ENCODE assay signal across 20 cellular contexts in genomic region chr3:27626596-27627118, GRCh38.
"Had no signal": no experiment of that assay in that cellular context is flagged by ENCODE, and none has a peak within 500 bp of the region (broad histone marks: within the 10 kb centered on the region; RNA-seq: fewer than 3 reads in every experiment).

No MANE protein-coding gene starts in this region.

- H3K36me3 Mint-ChIP-seq: activated CD8-positive, alpha-beta memory T cell treated with anti-CD3 and anti-CD28 coated beads, Interleukin-2, amount 10 ng/mL, durations not matched to agents 7 days and 5 days; brain; stimulated activated memory B cell treated with anti-CD40 and anti-IgM and Interleukin-4, amounts not matched to agents 10 μg/mL and 1 μg/mL and 100 μg/mL, for 72 hours; type B pancreatic cell had no signal

- DNase-seq: activated CD4-positive, alpha-beta T cell treated with anti-CD3 and anti-CD28 coated beads, Interleukin-2, amount 10 ng/mL, durations not matched to agents 7 days and 5 days; activated CD4-positive, CD25-positive, alpha-beta regulatory T cell; activated CD8-positive, alpha-beta memory T cell treated with anti-CD3 and anti-CD28 coated beads, Interleukin-2, amount 10 ng/mL, durations not matched to agents 7 days and 5 days; activated naive CD4-positive, alpha-beta T cell; activated T-cell treated with anti-CD3 and anti-CD28 coated beads, Interleukin-2, amount 50 U/mL, for 4 hours; adrenal gland; cerebellar nuclear complex; gastrocnemius medialis; heart right ventricle; left ventricle myocardium inferior; mesenchymal stem cell; posterior cingulate gyrus; Right ventricle myocardium superior had no signal

- H3K27me3 ChIP-seq: adrenal gland, gastrocnemius medialis, heart right ventricle, right atrium auricular region had no signal

- ATAC-seq: activated CD8-positive, alpha-beta memory T cell treated with anti-CD3 and anti-CD28 coated beads, Interleukin-2, amount 10 ng/mL, durations not matched to agents 7 days and 5 days; activated T-cell treated with anti-CD3 and anti-CD28 coated beads, Interleukin-2, amount 50 U/mL, for 4 hours; gastrocnemius medialis; heart right ventricle; SK-N-SH treated with all-trans-retinoic acid at 6 μM for 48 hours; stimulated activated memory B cell treated with anti-CD40 and anti-IgM and Interleukin-4, amounts not matched to agents 10 μg/mL and 1 μg/mL and 100 μg/mL, for 72 hours had no signal

- H3K4me3 ChIP-seq: adrenal gland, gastrocnemius medialis, heart right ventricle, left ventricle myocardium inferior, right atrium auricular region had no signal

- H3K4me1 Mint-ChIP-seq: brain; stimulated activated memory B cell treated with anti-CD40 and anti-IgM and Interleukin-4, amounts not matched to agents 10 μg/mL and 1 μg/mL and 100 μg/mL, for 72 hours had no signal

- FAIRE-seq: keratinocyte had no signal

- H3K27ac ChIP-seq: adrenal gland, gastrocnemius medialis, heart right ventricle, left ventricle myocardium inferior, right atrium auricular region had no signal

- H3K4me3 Mint-ChIP-seq: activated CD4-positive, alpha-beta T cell treated with anti-CD3 and anti-CD28 coated beads, Interleukin-2, amount 10 ng/mL, durations not matched to agents 7 days and 5 days; activated CD8-positive, alpha-beta memory T cell treated with anti-CD3 and anti-CD28 coated beads, Interleukin-2, amount 10 ng/mL, durations not matched to agents 7 days and 5 days; activated T-cell treated with anti-CD3 and anti-CD28 coated beads, Interleukin-2, amount 50 U/mL, for 4 hours; brain; stimulated activated memory B cell treated with anti-CD40 and anti-IgM and Interleukin-4, amounts not matched to agents 10 μg/mL and 1 μg/mL and 100 μg/mL, for 72 hours; T-helper 1 cell treated with Interleukin-12 subunit alpha and Interleukin-12 subunit beta and Interleukin-4 antibody, amounts not matched to agents 30 μg/mL and 1 μg/mL, for 36 hours; type B pancreatic cell had no signal

- H3K9me3 Mint-ChIP-seq: activated T-cell treated with anti-CD3 and anti-CD28 coated beads, Interleukin-2, amount 50 U/mL, for 4 hours; stimulated activated memory B cell treated with anti-CD40 and anti-IgM and Interleukin-4, amounts not matched to agents 10 μg/mL and 1 μg/mL and 100 μg/mL, for 72 hours; T-helper 1 cell treated with Interleukin-12 subunit alpha and Interleukin-12 subunit beta and Interleukin-4 antibody, amounts not matched to agents 30 μg/mL and 1 μg/mL, for 36 hours had no signal

- H3K9me3 ChIP-seq: adrenal gland, gastrocnemius medialis, left ventricle myocardium inferior, right atrium auricular region had no signal

- H3K27ac Mint-ChIP-seq: activated CD4-positive, alpha-beta T cell treated with anti-CD3 and anti-CD28 coated beads, Interleukin-2, amount 10 ng/mL, durations not matched to agents 7 days and 5 days; activated CD8-positive, alpha-beta memory T cell treated with anti-CD3 and anti-CD28 coated beads, Interleukin-2, amount 10 ng/mL, durations not matched to agents 7 days and 5 days; brain; stimulated activated memory B cell treated with anti-CD40 and anti-IgM and Interleukin-4, amounts not matched to agents 10 μg/mL and 1 μg/mL and 100 μg/mL, for 72 hours; T-helper 1 cell treated with Interleukin-12 subunit alpha and Interleukin-12 subunit beta and Interleukin-4 antibody, amounts not matched to agents 30 μg/mL and 1 μg/mL, for 36 hours; type B pancreatic cell had no signal

- H3K36me3 ChIP-seq: adrenal gland, gastrocnemius medialis, heart right ventricle, left ventricle myocardium inferior, right atrium auricular region had no signal

- H3K4me1 ChIP-seq: adrenal gland, gastrocnemius medialis, right atrium auricular region had no signal

- H3K27me3 Mint-ChIP-seq: activated CD4-positive, alpha-beta T cell treated with anti-CD3 and anti-CD28 coated beads, Interleukin-2, amount 10 ng/mL, durations not matched to agents 7 days and 5 days; activated CD8-positive, alpha-beta memory T cell treated with anti-CD3 and anti-CD28 coated beads, Interleukin-2, amount 10 ng/mL, durations not matched to agents 7 days and 5 days; stimulated activated memory B cell treated with anti-CD40 and anti-IgM and Interleukin-4, amounts not matched to agents 10 μg/mL and 1 μg/mL and 100 μg/mL, for 72 hours; type B pancreatic cell had no signal
